Comparison of ENCODE assay signal across 9 cellular contexts in the genomic region with DNA sequence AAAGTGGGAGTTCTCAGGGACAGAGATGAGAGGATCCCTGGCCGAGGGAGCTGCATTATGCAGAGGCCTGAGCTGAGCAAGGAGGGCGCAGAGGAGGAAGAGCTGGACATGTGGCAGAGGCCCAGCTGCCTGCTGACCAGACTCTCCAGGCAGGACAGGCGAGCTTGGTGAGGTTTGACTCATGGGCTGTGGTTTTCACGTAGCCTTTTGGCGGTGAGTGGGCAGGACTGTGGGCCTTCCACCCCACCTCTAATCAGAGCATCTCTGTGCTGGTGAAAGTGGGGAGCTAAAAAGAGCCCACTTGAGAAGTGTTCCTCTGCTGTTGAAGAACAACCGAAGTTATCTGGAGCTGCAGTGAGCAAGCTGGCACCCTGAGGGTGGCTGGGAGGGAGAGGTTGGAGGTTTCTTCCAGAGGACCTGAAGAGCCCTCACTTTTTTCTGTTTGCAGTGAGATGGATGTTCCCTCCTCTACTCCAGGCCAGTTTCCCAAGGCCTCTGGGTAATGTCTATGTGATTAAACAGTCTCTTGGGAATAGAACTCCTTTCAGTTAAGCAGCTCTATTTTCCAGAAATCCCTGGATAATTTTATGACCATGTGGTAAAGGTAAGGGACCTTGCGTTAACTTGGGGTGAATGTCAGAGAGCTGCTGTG. TPM values are rescaled to one million over a fixed set of nuclear protein-coding genes. Genes with fewer than 3 reads are reported as not detected.
DNase-seq lines count a peak whose midpoint lies in the region; ATAC-seq and TF ChIP-seq lines count a peak whose summit lies in the region.
"Had no signal": no experiment of that assay in that cellular context is flagged by ENCODE, and none has a peak within 500 bp of the region (broad histone marks: within the 10 kb centered on the region; RNA-seq: fewer than 3 reads in every experiment).

No MANE protein-coding gene starts in this region.

- peak; percentile 42; the same call in 2 of the 3 replicates for ATAC-seq in RWPE2 (ENCODE audit: low read depth)

- no peak for TF ChIP-seq CTCF in AG10803 (conservative IDR thresholded peaks at IDR 0.05; ENCODE audit: low read length)
- TF ChIP-seq CTCF in RWPE2 (IDR thresholded peaks at IDR 0.05; ENCODE audit: poor library complexity, severe bottlenecking): no peak
- TF ChIP-seq CTCF in osteocyte (IDR thresholded peaks at IDR 0.05): no peak

- H3K36me3 Mint-ChIP-seq in osteocyte (ENCODE audit: unreplicated experiment) (peaks cover 3% of the 10 kb centered on the region), immature natural killer cell (no peaks in the 10 kb centered on the region)

- H3K4me1 Mint-ChIP-seq in osteocyte (ENCODE audit: unreplicated experiment): peaks cover 28% of the 10 kb centered on the region
- peaks cover 0 to 2% of the 10 kb centered on the region in 2 donors for H3K4me1 Mint-ChIP-seq in immature natural killer cell

- H3K27ac ChIP-seq in RWPE2 (ENCODE audit: poor library complexity, severe bottlenecking): no peak overlapping the region

- DNase-seq in AG10803 (ENCODE audit: low read depth) (peak; percentile 83), RWPE2 (ENCODE audit: low spot score) (peak; percentile 29), fibroblast of peridontal ligament (ENCODE audit: extremely low read depth) (peak; percentile 73), osteocyte (ENCODE audit: extremely low spot score, unreplicated experiment) (no peak), immature natural killer cell (no peak), DMS153 treated with DMSO at 0.1 percent for 48 hours (lab: John Stamatoyannopoulos, UW; ENCODE audit: unreplicated experiment) (no peak), NCI-H2029 (lab: John Stamatoyannopoulos, UW) (no peak), NOMO-1 treated with DMSO at 0.1 percent for 48 hours (lab: John Stamatoyannopoulos, UW; ENCODE audit: unreplicated experiment) (no peak)
- DNase-seq: GDM1 had no signal

- no peaks in the 10 kb centered on the region for H3K9me3 ChIP-seq in RWPE2 (ENCODE audit: severe bottlenecking)

- H3K27ac Mint-ChIP-seq in osteocyte (ENCODE audit: unreplicated experiment): peak overlapping the region; percentile 50
- no peak overlapping the region for H3K27ac Mint-ChIP-seq in immature natural killer cell

- peaks cover 4% of the 10 kb centered on the region for H3K4me1 ChIP-seq in RWPE2 (ENCODE audit: insufficient read depth, poor library complexity, severe bottlenecking)

- H3K4me3 ChIP-seq in AG10803 (ENCODE audit: low read length) (no peak overlapping the region), RWPE2 (ENCODE audit: severe bottlenecking) (no peak overlapping the region)

- no peaks in the 10 kb centered on the region for H3K27me3 Mint-ChIP-seq in osteocyte (ENCODE audit: unreplicated experiment)
- peaks cover 0 to 8% (median 4%) of the 10 kb centered on the region in 3 donors for H3K27me3 Mint-ChIP-seq in immature natural killer cell (ENCODE audit: low read depth in 3 of 3)

- no peaks in the 10 kb centered on the region; the same call in 1 of the 2 replicates for H3K36me3 ChIP-seq in RWPE2 (ENCODE audit: low read depth)

- no peaks in the 10 kb centered on the region for H3K27me3 ChIP-seq in RWPE2 (ENCODE audit: insufficient read depth, poor library complexity, severe bottlenecking)

- H3K4me3 Mint-ChIP-seq in osteocyte (ENCODE audit: unreplicated experiment) (no peak overlapping the region), immature natural killer cell (no peak overlapping the region)

- peaks cover 3% of the 10 kb centered on the region for H3K9me3 Mint-ChIP-seq in osteocyte (ENCODE audit: unreplicated experiment)
- peaks cover 0 to 3% (median 0%) of the 10 kb centered on the region in 6 donors for H3K9me3 Mint-ChIP-seq in immature natural killer cell

RNA-seq across cellular contexts. Expression of a gene that starts 11.9 kb away (rescaled TPM):
- total RNA-seq in osteocyte: 49.5 and 54.7 TPM in 2 replicates
- 1 to 10 TPM in 1 of 3 donors, under 1 TPM in 1, not detected in 1; 0.84 to 8.1 TPM for polyA plus RNA-seq in immature natural killer cell

Comparison
In these comparisons a context has a peak if more than half of its experiments do, and no peak if none do; other contexts are left out.
1. DNase-seq: peak in AG10803 (single experiment), RWPE2 (single experiment) and fibroblast of peridontal ligament (single experiment); none in osteocyte (single experiment), immature natural killer cell (0 of 3), DMS153 treated with DMSO at 0.1 percent for 48 hours (single experiment), NCI-H2029 (single experiment) and NOMO-1 treated with DMSO at 0.1 percent for 48 hours (single experiment).